Comparison of ENCODE assay signal across 9 cellular contexts in genomic region chr10:77531441-77532001, GRCh38.
DNase-seq lines count a peak whose midpoint lies in the region; ATAC-seq and TF ChIP-seq lines count a peak whose summit lies in the region.
"Had no signal": no experiment of that assay in that cellular context is flagged by ENCODE, and none has a peak within 500 bp of the region (broad histone marks: within the 10 kb centered on the region; RNA-seq: fewer than 3 reads in every experiment).

No MANE protein-coding gene starts in this region.

- DNase-seq in NCI-H345 (lab: John Stamatoyannopoulos, UW) = peak; percentile 47
- DNase-seq in epithelial cell of proximal tubule (ENCODE audit: low read depth) = peak; percentile 71
- DNase-seq in occipital lobe (lab: John Stamatoyannopoulos, UW) = peak; percentile 57
- DNase-seq in effector memory CD4-positive, alpha-beta T cell = no peak

- H3K4me2 ChIP-seq in DOHH2 (ENCODE audit: low read length) = 0 out of 2 replicates have a peak overlapping the region, but pooled peaks have one; percentile 20

- H3K4me3 ChIP-seq in DOHH2 (ENCODE audit: low read length) = no peak overlapping the region
- H3K4me3 ChIP-seq in epithelial cell of proximal tubule (ENCODE audit: low read depth, low read length) = peak overlapping the region; percentile 26
- H3K4me3 ChIP-seq in effector memory CD4-positive, alpha-beta T cell (ENCODE audit: insufficient read depth, low read depth, low read length, poor library complexity, severe bottlenecking) = no peak overlapping the region
- H3K4me3 ChIP-seq: body of pancreas had no signal

- H4K20me1 ChIP-seq in DOHH2 (ENCODE audit: control insufficient read depth, insufficient read depth, low read depth, low read length) = no peaks in the 10 kb centered on the region

- H3K4me1 ChIP-seq in DOHH2 (ENCODE audit: control insufficient read depth, low read length) = peaks cover 10% of the 10 kb centered on the region
- no peaks in the 10 kb centered on the region for H3K4me1 ChIP-seq in effector memory CD4-positive, alpha-beta T cell (ENCODE audit: control insufficient read depth, insufficient read depth, low read length, poor library complexity, severe bottlenecking)

- H3K9me2 ChIP-seq in DOHH2 (replicated peaks; ENCODE audit: control insufficient read depth, low read length) = no peaks in the 10 kb centered on the region

- H3K36me3 ChIP-seq in DOHH2 (ENCODE audit: control insufficient read depth, low read length) = no peaks in the 10 kb centered on the region
- no peaks in the 10 kb centered on the region for H3K36me3 ChIP-seq in effector memory CD4-positive, alpha-beta T cell (ENCODE audit: control insufficient read depth, insufficient read depth, low read length)

- H3K27me3 ChIP-seq in DOHH2 (ENCODE audit: control insufficient read depth, low read length) = peaks cover 8% of the 10 kb centered on the region
- no peaks in the 10 kb centered on the region for H3K27me3 ChIP-seq in effector memory CD4-positive, alpha-beta T cell (replicated peaks; ENCODE audit: control insufficient read depth, insufficient read depth, low read length, poor library complexity, severe bottlenecking)
- H3K27me3 ChIP-seq: body of pancreas had no signal

- ATAC-seq in GM19467 (IDR thresholded peaks at IDR 0.05; ENCODE audit: unreplicated experiment) (no peak), HG03521 (IDR thresholded peaks at IDR 0.05; ENCODE audit: unreplicated experiment) (no peak), HG03280 (IDR thresholded peaks at IDR 0.05; ENCODE audit: unreplicated experiment) (no peak)
- ATAC-seq: body of pancreas had no signal

- H3K9me3 ChIP-seq in DOHH2 (ENCODE audit: control insufficient read depth, insufficient read depth, low read length) = no peaks in the 10 kb centered on the region
- no peaks in the 10 kb centered on the region for H3K9me3 ChIP-seq in effector memory CD4-positive, alpha-beta T cell (ENCODE audit: control insufficient read depth, low read length)
- H3K9me3 ChIP-seq: body of pancreas had no signal

- TF ChIP-seq CTCF in DOHH2 (IDR thresholded peaks at IDR 0.05; ENCODE audit: low read depth, low read length, poor library complexity, severe bottlenecking) (no peak), epithelial cell of proximal tubule (conservative IDR thresholded peaks at IDR 0.05; ENCODE audit: low read depth, low read length) (no peak)

- H3K79me2 ChIP-seq in DOHH2 (ENCODE audit: control insufficient read depth, low read length) = no peaks in the 10 kb centered on the region

- no peaks in the 10 kb centered on the region for H3F3A ChIP-seq in DOHH2 (ENCODE audit: control insufficient read depth, insufficient read depth)

- no peak overlapping the region for H3K27ac ChIP-seq in DOHH2 (ENCODE audit: low read depth, low read length)
- H3K27ac ChIP-seq in effector memory CD4-positive, alpha-beta T cell (ENCODE audit: insufficient read depth, low read length, poor library complexity, severe bottlenecking) = no peak overlapping the region
- H3K27ac ChIP-seq: body of pancreas had no signal

Comparison
In these comparisons a context has a peak if more than half of its experiments do, and no peak if none do; other contexts are left out.
1. DNase-seq: peak in NCI-H345 (single experiment), epithelial cell of proximal tubule (single experiment) and occipital lobe (single experiment); none in effector memory CD4-positive, alpha-beta T cell (0 of 3).